18 cellular contexts compared by ENCODE assay signal in genomic region chr4:186623546-186623945, GRCh38.
DNase-seq lines count a peak whose midpoint lies in the region; ATAC-seq and TF ChIP-seq lines count a peak whose summit lies in the region.
"Had no signal": no experiment of that assay in that cellular context is flagged by ENCODE, and none has a peak within 500 bp of the region (broad histone marks: within the 10 kb centered on the region; RNA-seq: fewer than 3 reads in every experiment).

No MANE protein-coding gene starts in this region.

- H3K9me2 ChIP-seq in GM23338 (ENCODE audit: insufficient read depth), result no peaks in the 10 kb centered on the region

- CTCF ChIA-PET in WTC11 (lab: Charles Lee), result no interaction called here

- no peak overlapping the region for H2AFZ ChIP-seq in GM23338

- no peak for ATAC-seq in GM23338
- no peak for ATAC-seq in WTC11
- ATAC-seq in thoracic aorta (ENCODE audit: insufficient number of reproducible peaks, low FRiP score, low read depth), result no peak

- H3K4me2 ChIP-seq in GM23338, result no peak overlapping the region

- peak overlapping the region; percentile 36 for H3K27ac Mint-ChIP-seq in GM23338
- H3K27ac Mint-ChIP-seq in WTC11, result peak overlapping the region; percentile 21; the same call in 1 of the 2 replicates
- H3K27ac Mint-ChIP-seq: activated CD4-positive, alpha-beta T cell treated with anti-CD3 and anti-CD28 coated beads, Interleukin-2, amount 10 ng/mL, durations not matched to agents 7 days and 5 days had no signal

- H3K36me3 ChIP-seq in GM23338 (ENCODE audit: insufficient read depth), result peaks cover 11% of the 10 kb centered on the region
- peaks cover 28% of the 10 kb centered on the region for H3K36me3 ChIP-seq in thoracic aorta
- H3K36me3 ChIP-seq: BE2C, MG63 had no signal

- peaks cover 6% of the 10 kb centered on the region for H3K27me3 Mint-ChIP-seq in GM23338 (ENCODE audit: insufficient read depth, low read depth, poor library complexity)
- H3K27me3 Mint-ChIP-seq in WTC11 (ENCODE audit: low read depth), result no peaks in the 10 kb centered on the region
- H3K27me3 Mint-ChIP-seq: activated CD4-positive, alpha-beta T cell treated with anti-CD3 and anti-CD28 coated beads, Interleukin-2, amount 10 ng/mL, durations not matched to agents 7 days and 5 days had no signal

- no peak for DNase-seq in GM23338 (ENCODE audit: low spot score)
- DNase-seq in WTC11 (ENCODE audit: low spot score), result no peak
- DNase-seq in fibroblast of pulmonary artery (ENCODE audit: low read depth), result peak; percentile 36
- no peak for DNase-seq in thoracic aorta (ENCODE audit: low spot score)
- DNase-seq in caudate nucleus (lab: John Stamatoyannopoulos, UW), result no peak
- DNase-seq in GM13976 (ENCODE audit: low spot score), result no peak
- no peak for DNase-seq in RKO (ENCODE audit: low spot score)
- DNase-seq: activated CD4-positive, alpha-beta T cell treated with anti-CD3 and anti-CD28 coated beads, Interleukin-2, amount 10 ng/mL, durations not matched to agents 7 days and 5 days; activated CD8-positive, alpha-beta memory T cell treated with anti-CD3 and anti-CD28 coated beads, Interleukin-2, amount 50 U/mL, for 4 hours; activated gamma-delta T cell treated with Interleukin-2 at 50 U/mL for 16 hours; anterior cingulate cortex; BE2C; GDM1; hippocampal formation; lower lobe of right lung; MG63; stimulated activated naive CD4-positive, alpha-beta T cell treated with Interleukin-2 at 50 U/mL for 16 hours; transverse colon had no signal

- no peaks in the 10 kb centered on the region for H4K20me1 ChIP-seq in GM23338 (replicated peaks; ENCODE audit: insufficient read depth)

- H3K27me3 ChIP-seq in GM23338 (ENCODE audit: insufficient read depth) (no peaks in the 10 kb centered on the region), thoracic aorta (replicated peaks; ENCODE audit: insufficient read depth) (no peaks in the 10 kb centered on the region)
- H3K27me3 ChIP-seq: BE2C, MG63, transverse colon had no signal

- H3K9me3 ChIP-seq in thoracic aorta, result no peaks in the 10 kb centered on the region
- H3K9me3 ChIP-seq: BE2C, lower lobe of right lung, MG63, transverse colon had no signal

- POLR2A ChIA-PET in WTC11 (lab: Charles Lee), result no interaction called here

- TF ChIP-seq CTCF in GM23338 (conservative IDR thresholded peaks at IDR 0.05; ENCODE audit: low read depth in 2 of 2), result no peak
- no peak for TF ChIP-seq CTCF in WTC11 (IDR thresholded peaks at IDR 0.05)
- TF ChIP-seq CTCF in fibroblast of pulmonary artery (IDR thresholded peaks at IDR 0.05; ENCODE audit: low read length, missing control alignments), result no peak
- TF ChIP-seq CTCF in thoracic aorta (IDR thresholded peaks at IDR 0.05), result no peak
- TF ChIP-seq CTCF in GM13976 (IDR thresholded peaks at IDR 0.05; ENCODE audit: borderline replicate concordance, control extremely low read depth, extremely low read depth, insufficient read depth, missing control alignments), result no peak

- H3K4me3 Mint-ChIP-seq in GM23338 (no peak overlapping the region), WTC11 (no peak overlapping the region)
- H3K4me3 Mint-ChIP-seq: activated CD4-positive, alpha-beta T cell treated with anti-CD3 and anti-CD28 coated beads, Interleukin-2, amount 10 ng/mL, durations not matched to agents 7 days and 5 days had no signal

- H3K4me1 Mint-ChIP-seq in GM23338, result peaks cover 21% of the 10 kb centered on the region
- H3K4me1 Mint-ChIP-seq in WTC11, result peaks cover 27% of the 10 kb centered on the region

- H3K79me2 ChIP-seq in GM23338 (replicated peaks; ENCODE audit: insufficient read depth), result no peaks in the 10 kb centered on the region

- H3F3A ChIP-seq in GM23338 (replicated peaks; ENCODE audit: low read depth), result 0 out of 2 replicates have a peak, but pooled peaks cover 4% of the 10 kb centered on the region

- H3K4me3 ChIP-seq in GM23338, result no peak overlapping the region
- H3K4me3 ChIP-seq in fibroblast of pulmonary artery (replicated peaks; ENCODE audit: low read depth, low read length), result no peak overlapping the region
- H3K4me3 ChIP-seq in thoracic aorta, result no peak overlapping the region
- H3K4me3 ChIP-seq: lower lobe of right lung, MG63, transverse colon had no signal

- in situ Hi-C loops in GM13976 (cut with MboI; ENCODE audit: low sequenced_read_pairs, unreplicated experiment), result no loop called here

- H3K9me3 Mint-ChIP-seq in GM23338 (no peaks in the 10 kb centered on the region; the same call in 2 of the 3 replicates), WTC11 (no peaks in the 10 kb centered on the region)

- H3K4me1 ChIP-seq in GM23338 (ENCODE audit: insufficient read depth) (0 out of 2 replicates have a peak, but pooled peaks cover 8% of the 10 kb centered on the region), thoracic aorta (ENCODE audit: control insufficient read depth in 1 of 2, low read depth in 2 of 2) (peaks cover 20 to 44% of the 10 kb centered on the region in 2 donors)
- H3K4me1 ChIP-seq: BE2C, lower lobe of right lung had no signal

- H3K27ac ChIP-seq in GM23338 (ENCODE audit: low read depth), result no peak overlapping the region
- peak overlapping the region; percentile 69 to 74 for H3K27ac ChIP-seq in thoracic aorta
- no peak overlapping the region for H3K27ac ChIP-seq in caudate nucleus (ENCODE audit: low read depth, low read length)
- H3K27ac ChIP-seq: lower lobe of right lung, transverse colon had no signal

- H3K36me3 Mint-ChIP-seq in GM23338 (ENCODE audit: low read depth), result peaks cover 65% of the 10 kb centered on the region
- H3K36me3 Mint-ChIP-seq in WTC11, result peaks cover 73% of the 10 kb centered on the region

TF ChIP-seq in GM23338, 12 proteins besides CTCF, POLR2A, EP300 and RAD21 (continues in another document):
- TF ChIP-seq EZH2phosphoT487 (IDR thresholded peaks at IDR 0.05; ENCODE audit: unreplicated experiment), result no peak
- no peak for TF ChIP-seq REST (IDR thresholded peaks at IDR 0.05; ENCODE audit: unreplicated experiment)
- no peak for TF ChIP-seq NANOG (IDR thresholded peaks at IDR 0.05; ENCODE audit: borderline replicate concordance)
- no peak for TF ChIP-seq EZH2 (IDR thresholded peaks at IDR 0.05; ENCODE audit: low read depth, unreplicated experiment)
- no peak for TF ChIP-seq ZNF331 (CRISPR knock-in tag; IDR thresholded peaks at IDR 0.05; ENCODE audit: low read depth)
- TF ChIP-seq CREB1 (CRISPR knock-in tag; IDR thresholded peaks at IDR 0.05; ENCODE audit: low read depth), result no peak

TF ChIP-seq in WTC11, 78 proteins besides CTCF, POLR2A, EP300 and RAD21:
- no peak for TF ChIP-seq RELA (CRISPR knock-in tag; IDR thresholded peaks at IDR 0.05; ENCODE audit: borderline replicate concordance)
- no peak for TF ChIP-seq SMAD4 (CRISPR knock-in tag; IDR thresholded peaks at IDR 0.05)
- no peak for TF ChIP-seq ATF2 (CRISPR knock-in tag; IDR thresholded peaks at IDR 0.05; ENCODE audit: borderline replicate concordance, low read depth)
- TF ChIP-seq ETV6 (CRISPR knock-in tag; IDR thresholded peaks at IDR 0.05), result no peak
- TF ChIP-seq ZNF263 (CRISPR knock-in tag; IDR thresholded peaks at IDR 0.05; ENCODE audit: low read depth), result no peak
- TF ChIP-seq FOXJ3 (CRISPR knock-in tag; IDR thresholded peaks at IDR 0.05; ENCODE audit: borderline replicate concordance), result no peak
- TF ChIP-seq MLX (CRISPR knock-in tag; IDR thresholded peaks at IDR 0.05), result no peak
- TF ChIP-seq SMAD3 (CRISPR knock-in tag; IDR thresholded peaks at IDR 0.05; ENCODE audit: borderline replicate concordance), result no peak
- TF ChIP-seq NR2C2 (CRISPR knock-in tag; IDR thresholded peaks at IDR 0.05), result no peak
- no peak for TF ChIP-seq MXD4 (CRISPR knock-in tag; IDR thresholded peaks at IDR 0.05; ENCODE audit: borderline replicate concordance)
TF ChIP-seq in WTC11: peak in this region for 0.

Comparison
In these comparisons a context has a peak if more than half of its experiments do, and no peak if none do; other contexts are left out.
1. H3K27ac ChIP-seq: peak in thoracic aorta (2 of 2); none in GM23338 (single experiment) and caudate nucleus (single experiment).